In genomic region chr16:21714369-21714618, GRCh38 we compare ENCODE assay signal across 7 cellular contexts. TPM values are rescaled to one million over a fixed set of nuclear protein-coding genes. Genes with fewer than 3 reads are reported as not detected.
"Had no signal": no experiment of that assay in that cellular context is flagged by ENCODE, and none has a peak within 500 bp of the region (broad histone marks: within the 10 kb centered on the region; RNA-seq: fewer than 3 reads in every experiment).

No MANE protein-coding gene starts in this region.

RNA-seq across cellular contexts. Expression of gene OTOA, which starts 50.5 kb away (rescaled TPM):
- total RNA-seq: NCI-H460, OCI-LY7, PC-9, Right ventricle myocardium inferior, RPMI7951, SJCRH30, SK-MEL-5 had no signal
